20 cellular contexts compared by ENCODE assay signal in genomic region chr9:109274768-109275596, GRCh38. TPM values are rescaled to one million over a fixed set of nuclear protein-coding genes. Genes with fewer than 3 reads are reported as not detected.
A peak's percentile ranks its signal among the peaks of the same experiment; 100 is the strongest.
DNase-seq lines count a peak whose midpoint lies in the region; ATAC-seq and TF ChIP-seq lines count a peak whose summit lies in the region.
"Had no signal": no experiment of that assay in that cellular context is flagged by ENCODE, and none has a peak within 500 bp of the region (broad histone marks: within the 10 kb centered on the region; RNA-seq: fewer than 3 reads in every experiment).

No MANE protein-coding gene starts in this region.

- H3K27ac ChIP-seq in transverse colon = peak overlapping the region; percentile 79 to 86 (median 83)
- no peak overlapping the region for H3K27ac ChIP-seq in SJCRH30
- no peak overlapping the region for H3K27ac ChIP-seq in brain microvascular endothelial cell
- H3K27ac ChIP-seq: BLaER1 treated with 17β-estradiol and CSF1 and Interleukin-3, amounts not matched to agents 10 nM and 100 nM; breast epithelium; upper lobe of right lung had no signal

- TF ChIP-seq POLR2A in transverse colon (IDR thresholded peaks at IDR 0.05) = no peak

- H3K27me3 ChIP-seq in transverse colon = no peaks in the 10 kb centered on the region
- no peaks in the 10 kb centered on the region; the same call in 1 of the 2 replicates for H3K27me3 ChIP-seq in SJCRH30
- no peaks in the 10 kb centered on the region for H3K27me3 ChIP-seq in brain microvascular endothelial cell (replicated peaks)
- H3K27me3 ChIP-seq: BLaER1 treated with 17β-estradiol and CSF1 and Interleukin-3, amounts not matched to agents 10 nM and 100 nM; breast epithelium; upper lobe of right lung had no signal

- no peak for TF ChIP-seq CTCF in mucosa of descending colon (IDR thresholded peaks at IDR 0.05)
- no peak for TF ChIP-seq CTCF in transverse colon (IDR thresholded peaks at IDR 0.05)
- no peak for TF ChIP-seq CTCF in brain microvascular endothelial cell (IDR thresholded peaks at IDR 0.05; ENCODE audit: low read depth, low read length, missing control alignments)

- WGBS in transverse colon (ENCODE audit: low coverage in 1 of 2), 2 donors = 38 to 43% methylated on average over 3 to 7 of the region's 7 CpGs

- no peak for TF ChIP-seq EP300 in transverse colon (IDR thresholded peaks at IDR 0.05; ENCODE audit: low read depth)

- ATAC-seq in Right ventricle myocardium inferior = peak; percentile 45
- ATAC-seq in Right ventricle myocardium superior (ENCODE audit: poor library complexity) = peak; percentile 63
- peak; percentile 91 for ATAC-seq in mucosa of descending colon
- ATAC-seq: activated CD8-positive, alpha-beta memory T cell treated with anti-CD3 and anti-CD28 coated beads, Interleukin-2, amount 10 ng/mL, durations not matched to agents 7 days and 5 days; activated naive CD8-positive, alpha-beta T cell treated with anti-CD3 and anti-CD28 coated beads, Interleukin-2, amount 50 U/mL, for 24 hours; stimulated activated naive CD8-positive, alpha-beta T cell treated with anti-CD3 and anti-CD28 coated beads, Interleukin-15, Interleukin-2, amounts not matched to agents 100 U/mL and 50 U/mL, for 24 hours; upper lobe of right lung had no signal

- H3K4me1 ChIP-seq in mucosa of descending colon (ENCODE audit: low read depth) = peaks cover 37% of the 10 kb centered on the region
- H3K4me1 ChIP-seq in transverse colon = peaks cover 13 to 44% (median 19%) of the 10 kb centered on the region in 4 donors
- no peaks in the 10 kb centered on the region for H3K4me1 ChIP-seq in SJCRH30
- H3K4me1 ChIP-seq: breast epithelium, upper lobe of right lung had no signal

- H3K4me3 ChIP-seq in mucosa of descending colon (no peak overlapping the region), transverse colon (no peak overlapping the region), SJCRH30 (no peak overlapping the region), brain microvascular endothelial cell (ENCODE audit: low read depth, low read length) (no peak overlapping the region)
- H3K4me3 ChIP-seq: BLaER1 treated with 17β-estradiol and CSF1 and Interleukin-3, amounts not matched to agents 10 nM and 100 nM; breast epithelium; upper lobe of right lung had no signal

- intact Hi-C loops in Right ventricle myocardium inferior (cut with DNase I) = no loop called here
- intact Hi-C loops in cardiac septum (cut with DNase I) = no loop called here
- intact Hi-C loops in Right ventricle myocardium superior (cut with DNase I) = no loop called here
- intact Hi-C loops in mucosa of descending colon (cut with DNase I, micrococcal nuclease) = no loop called here
- intact Hi-C loops in transverse colon (cut with DNase I; ENCODE audit: low total_unique reads) = no loop called here

- DNase-seq in Right ventricle myocardium inferior (ENCODE audit: missing footprints) = no peak
- no peak for DNase-seq in cardiac septum (ENCODE audit: low spot score)
- DNase-seq in Right ventricle myocardium superior = no peak
- peak; percentile 86 to 90 (median 87) for DNase-seq in mucosa of descending colon
- peak; percentile 88 for DNase-seq in transverse colon
- no peak for DNase-seq in SJCRH30
- DNase-seq in brain microvascular endothelial cell = no peak
- no peak for DNase-seq in iPS-NIHi11 (ENCODE audit: low spot score)
- DNase-seq: activated CD8-positive, alpha-beta memory T cell treated with anti-CD3 and anti-CD28 coated beads, Interleukin-2, amount 10 ng/mL, durations not matched to agents 7 days and 5 days; activated naive CD8-positive, alpha-beta T cell treated with anti-CD3 and anti-CD28 coated beads, Interleukin-2, amount 50 U/mL, for 24 hours; mammary epithelial cell; NCI-H524 treated with DMSO at 0.1 percent for 48 hours; OCI-M1; SK-N-SH; stimulated activated naive CD8-positive, alpha-beta T cell treated with anti-CD3 and anti-CD28 coated beads, Interleukin-15, Interleukin-2, amounts not matched to agents 100 U/mL and 50 U/mL, for 24 hours; T-helper 9 cell; upper lobe of right lung had no signal

- in situ Hi-C loops in transverse colon (cut with MboI; ENCODE audit: low pct_ligation_motif_present in 1 of 4, low pct_unique_long_range_greater_than_20kb in 1 of 4, low sequenced_read_pairs in 3 of 4) (no loop called here), brain microvascular endothelial cell (cut with HindIII; ENCODE audit: low pct_ligation_motif_present, low sequenced_read_pairs) (no loop called here)

- H3K9me3 ChIP-seq in mucosa of descending colon (no peaks in the 10 kb centered on the region), transverse colon (no peaks in the 10 kb centered on the region), SJCRH30 (replicated peaks) (no peaks in the 10 kb centered on the region)
- H3K9me3 ChIP-seq: BLaER1 treated with 17β-estradiol and CSF1 and Interleukin-3, amounts not matched to agents 10 nM and 100 nM; breast epithelium; SK-N-SH; upper lobe of right lung had no signal

- no peaks in the 10 kb centered on the region for H3K36me3 ChIP-seq in mucosa of descending colon (ENCODE audit: low read depth)
- no peaks in the 10 kb centered on the region for H3K36me3 ChIP-seq in transverse colon
- H3K36me3 ChIP-seq in SJCRH30 = no peaks in the 10 kb centered on the region
- no peaks in the 10 kb centered on the region for H3K36me3 ChIP-seq in brain microvascular endothelial cell (replicated peaks)
- H3K36me3 ChIP-seq: BLaER1 treated with 17β-estradiol and CSF1 and Interleukin-3, amounts not matched to agents 10 nM and 100 nM; breast epithelium; upper lobe of right lung had no signal

RNA-seq across cellular contexts. Expression of gene EPB41L4B, which starts 45.9 kb away (rescaled TPM):
- total RNA-seq in Right ventricle myocardium inferior (8.1 TPM), cardiac septum (1.5 TPM), Right ventricle myocardium superior (9.9 TPM), mucosa of descending colon (100 to 1,000 TPM in 2 of 3 donors, 10 to 100 TPM in 1; 56.3 to 163 (median 122) TPM), transverse colon (100 to 1,000 TPM in 3 of 4 donors, 10 to 100 TPM in 1; 76.8 to 159 (median 110) TPM)
- 1.7 and 1.8 TPM in 2 replicates for total RNA-seq in SJCRH30 (2014; rRNA removed; shearing (Covaris generic))
- total RNA-seq: A673 had no signal

Comparison
In these comparisons a context has a peak if more than half of its experiments do, and no peak if none do; other contexts are left out.
1. DNase-seq: peak in mucosa of descending colon (3 of 3) and transverse colon (single experiment); none in Right ventricle myocardium inferior (single experiment), cardiac septum (single experiment), Right ventricle myocardium superior (single experiment), SJCRH30 (0 of 2), brain microvascular endothelial cell (single experiment) and iPS-NIHi11 (single experiment).
2. H3K27ac ChIP-seq: peak in transverse colon (4 of 4); none in SJCRH30 (single experiment) and brain microvascular endothelial cell (single experiment).
3. Peak in every context shown above with its lines, with median percentiles within 50 percentile points of each other: ATAC-seq.